In the genomic region with DNA sequence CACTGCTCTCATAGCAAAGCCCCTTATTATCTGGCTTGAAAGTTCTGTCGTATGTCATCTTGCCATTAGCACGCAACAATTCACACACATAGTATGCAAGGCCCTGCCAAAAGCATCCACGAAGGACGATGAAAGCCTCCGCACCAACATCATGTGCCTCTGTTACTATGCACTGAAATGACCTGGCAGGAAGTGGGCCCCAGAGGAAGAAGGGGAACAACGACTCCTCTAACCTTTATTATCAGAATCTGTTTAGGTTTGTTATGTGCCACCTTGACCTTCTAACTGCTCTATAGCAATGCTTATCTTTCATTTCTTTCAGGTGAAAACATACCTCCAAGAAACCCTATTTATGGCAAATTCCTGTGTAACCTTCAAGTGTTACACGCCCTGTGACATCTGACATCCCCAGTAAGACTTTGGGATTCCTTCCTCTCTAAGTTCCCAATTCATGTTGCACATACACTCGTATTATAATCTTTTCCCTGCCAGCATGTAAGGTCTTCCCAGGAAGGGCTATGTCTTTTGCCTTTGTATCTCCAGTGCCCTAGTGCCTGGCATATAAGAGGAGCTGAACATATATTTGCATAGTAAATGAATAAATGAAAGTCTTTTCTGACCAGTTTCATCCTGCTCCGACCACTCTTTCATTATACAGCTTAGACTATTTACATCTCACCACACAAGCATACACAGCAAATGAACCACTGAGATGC, we compare ENCODE assay signal across 1 cellular context.
TF ChIP-seq lines count a peak whose summit lies in the region.

No MANE protein-coding gene starts in this region.

TF ChIP-seq in K562, 482 proteins besides CTCF, POLR2A, EP300 and RAD21 (continued from another document and continues in another):
- TF ChIP-seq, protein P1, sequence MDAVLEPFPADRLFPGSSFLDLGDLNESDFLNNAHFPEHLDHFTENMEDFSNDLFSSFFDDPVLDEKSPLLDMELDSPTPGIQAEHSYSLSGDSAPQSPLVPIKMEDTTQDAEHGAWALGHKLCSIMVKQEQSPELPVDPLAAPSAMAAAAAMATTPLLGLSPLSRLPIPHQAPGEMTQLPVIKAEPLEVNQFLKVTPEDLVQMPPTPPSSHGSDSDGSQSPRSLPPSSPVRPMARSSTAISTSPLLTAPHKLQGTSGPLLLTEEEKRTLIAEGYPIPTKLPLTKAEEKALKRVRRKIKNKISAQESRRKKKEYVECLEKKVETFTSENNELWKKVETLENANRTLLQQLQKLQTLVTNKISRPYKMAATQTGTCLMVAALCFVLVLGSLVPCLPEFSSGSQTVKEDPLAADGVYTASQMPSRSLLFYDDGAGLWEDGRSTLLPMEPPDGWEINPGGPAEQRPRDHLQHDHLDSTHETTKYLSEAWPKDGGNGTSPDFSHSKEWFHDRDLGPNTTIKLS (IDR thresholded peaks at IDR 0.05; ENCODE audit: borderline replicate concordance, low read depth): no peak
- TF ChIP-seq NR2C1 (IDR thresholded peaks at IDR 0.05) (0 out of 2 replicates have a peak, but pooled peaks have one; percentile 7), NR2C1 (tag; IDR thresholded peaks at IDR 0.05) (no peak; the same call in none of the 2 replicates), ZNF197 (CRISPR knock-in tag; IDR thresholded peaks at IDR 0.05; ENCODE audit: low read depth) (no peak), TEAD1 (CRISPR knock-in tag; IDR thresholded peaks at IDR 0.05) (no peak), CHD1 (IDR thresholded peaks at IDR 0.05; ENCODE audit: low read length) (no peak), ATF7 (IDR thresholded peaks at IDR 0.05) (no peak), U2AF2 (optimal IDR thresholded peaks at IDR 0.05; ENCODE audit: low read depth, low read length) (no peak), BRD4 (IDR thresholded peaks at IDR 0.05) (0 out of 2 replicates have a peak, but pooled peaks have one; percentile 50), ZNF134 (CRISPR knock-in tag; conservative IDR thresholded peaks at IDR 0.05) (no peak), MTF1 (CRISPR knock-in tag; IDR thresholded peaks at IDR 0.05; ENCODE audit: borderline replicate concordance) (no peak), ETV1 (tag; conservative IDR thresholded peaks at IDR 0.05; ENCODE audit: low read depth) (peak; percentile 74), SMAD2 (IDR thresholded peaks at IDR 0.05; ENCODE audit: low read depth, low read length) (no peak), MTA2 (IDR thresholded peaks at IDR 0.05; ENCODE audit: low read depth) (no peak), ZNF253 (CRISPR knock-in tag; conservative IDR thresholded peaks at IDR 0.05) (no peak), GATAD2A (IDR thresholded peaks at IDR 0.05) (no peak), ARHGAP35 (IDR thresholded peaks at IDR 0.05; ENCODE audit: partially characterized antibody) (no peak), TEAD2 (tag; IDR thresholded peaks at IDR 0.05) (0 out of 2 replicates have a peak, but pooled peaks have one; percentile 47), ZNF444 (CRISPR knock-in tag; IDR thresholded peaks at IDR 0.05) (no peak), HLTF (IDR thresholded peaks at IDR 0.05) (no peak), SIRT6 (IDR thresholded peaks at IDR 0.05; ENCODE audit: low read depth, low read length) (no peak), ZNF347 (CRISPR knock-in tag; IDR thresholded peaks at IDR 0.05; ENCODE audit: low read depth) (no peak), PHF21A (IDR thresholded peaks at IDR 0.05; ENCODE audit: borderline replicate concordance, low read depth) (no peak), MTA1 (IDR thresholded peaks at IDR 0.05; ENCODE audit: borderline replicate concordance) (no peak), SMARCA5 (IDR thresholded peaks at IDR 0.05) (no peak), RCOR1 (IDR thresholded peaks at IDR 0.05; ENCODE audit: borderline replicate concordance in 1 of 2, low read depth in 2 of 2, low read length in 2 of 2) (no peak), TSC22D4 (tag; IDR thresholded peaks at IDR 0.05) (no peak), TCFL5 (CRISPR knock-in tag; conservative IDR thresholded peaks at IDR 0.05) (no peak), ILK (tag; IDR thresholded peaks at IDR 0.05; ENCODE audit: borderline replicate concordance, low read depth) (no peak), CSDE1 (IDR thresholded peaks at IDR 0.05) (no peak), JUND (IDR thresholded peaks at IDR 0.05; ENCODE audit: borderline replicate concordance, low read depth, low read length) (no peak), JUND (tag; IDR thresholded peaks at IDR 0.05; ENCODE audit: borderline replicate concordance, low read depth, low read length) (no peak), RFX5 (IDR thresholded peaks at IDR 0.05; ENCODE audit: low read depth, low read length) (no peak), ZNF12 (CRISPR knock-in tag; IDR thresholded peaks at IDR 0.05) (no peak), ZNF57 (CRISPR knock-in tag; IDR thresholded peaks at IDR 0.05) (no peak), SMARCE1 (IDR thresholded peaks at IDR 0.05) (0 out of 2 replicates have a peak, but pooled peaks have one; percentile 37), ZNF23 (CRISPR knock-in tag; IDR thresholded peaks at IDR 0.05) (no peak)
- TF ChIP-seq, protein P2, sequence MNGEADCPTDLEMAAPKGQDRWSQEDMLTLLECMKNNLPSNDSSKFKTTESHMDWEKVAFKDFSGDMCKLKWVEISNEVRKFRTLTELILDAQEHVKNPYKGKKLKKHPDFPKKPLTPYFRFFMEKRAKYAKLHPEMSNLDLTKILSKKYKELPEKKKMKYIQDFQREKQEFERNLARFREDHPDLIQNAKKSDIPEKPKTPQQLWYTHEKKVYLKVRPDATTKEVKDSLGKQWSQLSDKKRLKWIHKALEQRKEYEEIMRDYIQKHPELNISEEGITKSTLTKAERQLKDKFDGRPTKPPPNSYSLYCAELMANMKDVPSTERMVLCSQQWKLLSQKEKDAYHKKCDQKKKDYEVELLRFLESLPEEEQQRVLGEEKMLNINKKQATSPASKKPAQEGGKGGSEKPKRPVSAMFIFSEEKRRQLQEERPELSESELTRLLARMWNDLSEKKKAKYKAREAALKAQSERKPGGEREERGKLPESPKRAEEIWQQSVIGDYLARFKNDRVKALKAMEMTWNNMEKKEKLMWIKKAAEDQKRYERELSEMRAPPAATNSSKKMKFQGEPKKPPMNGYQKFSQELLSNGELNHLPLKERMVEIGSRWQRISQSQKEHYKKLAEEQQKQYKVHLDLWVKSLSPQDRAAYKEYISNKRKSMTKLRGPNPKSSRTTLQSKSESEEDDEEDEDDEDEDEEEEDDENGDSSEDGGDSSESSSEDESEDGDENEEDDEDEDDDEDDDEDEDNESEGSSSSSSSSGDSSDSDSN (IDR thresholded peaks at IDR 0.05; ENCODE audit: borderline replicate concordance in 1 of 2, low read depth in 2 of 2, low read length in 2 of 2): no peak
- TF ChIP-seq, protein P3, sequence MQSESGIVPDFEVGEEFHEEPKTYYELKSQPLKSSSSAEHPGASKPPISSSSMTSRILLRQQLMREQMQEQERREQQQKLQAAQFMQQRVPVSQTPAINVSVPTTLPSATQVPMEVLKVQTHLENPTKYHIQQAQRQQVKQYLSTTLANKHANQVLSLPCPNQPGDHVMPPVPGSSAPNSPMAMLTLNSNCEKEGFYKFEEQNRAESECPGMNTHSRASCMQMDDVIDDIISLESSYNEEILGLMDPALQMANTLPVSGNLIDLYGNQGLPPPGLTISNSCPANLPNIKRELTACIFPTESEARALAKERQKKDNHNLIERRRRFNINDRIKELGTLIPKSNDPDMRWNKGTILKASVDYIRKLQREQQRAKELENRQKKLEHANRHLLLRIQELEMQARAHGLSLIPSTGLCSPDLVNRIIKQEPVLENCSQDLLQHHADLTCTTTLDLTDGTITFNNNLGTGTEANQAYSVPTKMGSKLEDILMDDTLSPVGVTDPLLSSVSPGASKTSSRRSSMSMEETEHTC (IDR thresholded peaks at IDR 0.05): no peak
- TF ChIP-seq, protein P4, sequence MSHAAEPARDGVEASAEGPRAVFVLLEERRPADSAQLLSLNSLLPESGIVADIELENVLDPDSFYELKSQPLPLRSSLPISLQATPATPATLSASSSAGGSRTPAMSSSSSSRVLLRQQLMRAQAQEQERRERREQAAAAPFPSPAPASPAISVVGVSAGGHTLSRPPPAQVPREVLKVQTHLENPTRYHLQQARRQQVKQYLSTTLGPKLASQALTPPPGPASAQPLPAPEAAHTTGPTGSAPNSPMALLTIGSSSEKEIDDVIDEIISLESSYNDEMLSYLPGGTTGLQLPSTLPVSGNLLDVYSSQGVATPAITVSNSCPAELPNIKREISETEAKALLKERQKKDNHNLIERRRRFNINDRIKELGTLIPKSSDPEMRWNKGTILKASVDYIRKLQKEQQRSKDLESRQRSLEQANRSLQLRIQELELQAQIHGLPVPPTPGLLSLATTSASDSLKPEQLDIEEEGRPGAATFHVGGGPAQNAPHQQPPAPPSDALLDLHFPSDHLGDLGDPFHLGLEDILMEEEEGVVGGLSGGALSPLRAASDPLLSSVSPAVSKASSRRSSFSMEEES (CRISPR knock-in tag; IDR thresholded peaks at IDR 0.05): no peak
- TF ChIP-seq, protein P5, sequence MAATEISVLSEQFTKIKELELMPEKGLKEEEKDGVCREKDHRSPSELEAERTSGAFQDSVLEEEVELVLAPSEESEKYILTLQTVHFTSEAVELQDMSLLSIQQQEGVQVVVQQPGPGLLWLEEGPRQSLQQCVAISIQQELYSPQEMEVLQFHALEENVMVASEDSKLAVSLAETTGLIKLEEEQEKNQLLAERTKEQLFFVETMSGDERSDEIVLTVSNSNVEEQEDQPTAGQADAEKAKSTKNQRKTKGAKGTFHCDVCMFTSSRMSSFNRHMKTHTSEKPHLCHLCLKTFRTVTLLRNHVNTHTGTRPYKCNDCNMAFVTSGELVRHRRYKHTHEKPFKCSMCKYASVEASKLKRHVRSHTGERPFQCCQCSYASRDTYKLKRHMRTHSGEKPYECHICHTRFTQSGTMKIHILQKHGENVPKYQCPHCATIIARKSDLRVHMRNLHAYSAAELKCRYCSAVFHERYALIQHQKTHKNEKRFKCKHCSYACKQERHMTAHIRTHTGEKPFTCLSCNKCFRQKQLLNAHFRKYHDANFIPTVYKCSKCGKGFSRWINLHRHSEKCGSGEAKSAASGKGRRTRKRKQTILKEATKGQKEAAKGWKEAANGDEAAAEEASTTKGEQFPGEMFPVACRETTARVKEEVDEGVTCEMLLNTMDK (IDR thresholded peaks at IDR 0.05; ENCODE audit: borderline replicate concordance, insufficient read depth, low read depth, low read length, poor library complexity, severe bottlenecking): no peak
- TF ChIP-seq, protein P6, sequence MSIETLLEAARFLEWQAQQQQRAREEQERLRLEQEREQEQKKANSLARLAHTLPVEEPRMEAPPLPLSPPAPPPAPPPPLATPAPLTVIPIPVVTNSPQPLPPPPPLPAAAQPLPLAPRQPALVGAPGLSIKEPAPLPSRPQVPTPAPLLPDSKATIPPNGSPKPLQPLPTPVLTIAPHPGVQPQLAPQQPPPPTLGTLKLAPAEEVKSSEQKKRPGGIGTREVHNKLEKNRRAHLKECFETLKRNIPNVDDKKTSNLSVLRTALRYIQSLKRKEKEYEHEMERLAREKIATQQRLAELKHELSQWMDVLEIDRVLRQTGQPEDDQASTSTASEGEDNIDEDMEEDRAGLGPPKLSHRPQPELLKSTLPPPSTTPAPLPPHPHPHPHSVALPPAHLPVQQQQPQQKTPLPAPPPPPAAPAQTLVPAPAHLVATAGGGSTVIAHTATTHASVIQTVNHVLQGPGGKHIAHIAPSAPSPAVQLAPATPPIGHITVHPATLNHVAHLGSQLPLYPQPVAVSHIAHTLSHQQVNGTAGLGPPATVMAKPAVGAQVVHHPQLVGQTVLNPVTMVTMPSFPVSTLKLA (conservative IDR thresholded peaks at IDR 0.05): no peak
- TF ChIP-seq, protein P7, sequence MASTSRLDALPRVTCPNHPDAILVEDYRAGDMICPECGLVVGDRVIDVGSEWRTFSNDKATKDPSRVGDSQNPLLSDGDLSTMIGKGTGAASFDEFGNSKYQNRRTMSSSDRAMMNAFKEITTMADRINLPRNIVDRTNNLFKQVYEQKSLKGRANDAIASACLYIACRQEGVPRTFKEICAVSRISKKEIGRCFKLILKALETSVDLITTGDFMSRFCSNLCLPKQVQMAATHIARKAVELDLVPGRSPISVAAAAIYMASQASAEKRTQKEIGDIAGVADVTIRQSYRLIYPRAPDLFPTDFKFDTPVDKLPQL (IDR thresholded peaks at IDR 0.05; ENCODE audit: extremely low read depth, insufficient read length): no peak
- TF ChIP-seq, protein P8, sequence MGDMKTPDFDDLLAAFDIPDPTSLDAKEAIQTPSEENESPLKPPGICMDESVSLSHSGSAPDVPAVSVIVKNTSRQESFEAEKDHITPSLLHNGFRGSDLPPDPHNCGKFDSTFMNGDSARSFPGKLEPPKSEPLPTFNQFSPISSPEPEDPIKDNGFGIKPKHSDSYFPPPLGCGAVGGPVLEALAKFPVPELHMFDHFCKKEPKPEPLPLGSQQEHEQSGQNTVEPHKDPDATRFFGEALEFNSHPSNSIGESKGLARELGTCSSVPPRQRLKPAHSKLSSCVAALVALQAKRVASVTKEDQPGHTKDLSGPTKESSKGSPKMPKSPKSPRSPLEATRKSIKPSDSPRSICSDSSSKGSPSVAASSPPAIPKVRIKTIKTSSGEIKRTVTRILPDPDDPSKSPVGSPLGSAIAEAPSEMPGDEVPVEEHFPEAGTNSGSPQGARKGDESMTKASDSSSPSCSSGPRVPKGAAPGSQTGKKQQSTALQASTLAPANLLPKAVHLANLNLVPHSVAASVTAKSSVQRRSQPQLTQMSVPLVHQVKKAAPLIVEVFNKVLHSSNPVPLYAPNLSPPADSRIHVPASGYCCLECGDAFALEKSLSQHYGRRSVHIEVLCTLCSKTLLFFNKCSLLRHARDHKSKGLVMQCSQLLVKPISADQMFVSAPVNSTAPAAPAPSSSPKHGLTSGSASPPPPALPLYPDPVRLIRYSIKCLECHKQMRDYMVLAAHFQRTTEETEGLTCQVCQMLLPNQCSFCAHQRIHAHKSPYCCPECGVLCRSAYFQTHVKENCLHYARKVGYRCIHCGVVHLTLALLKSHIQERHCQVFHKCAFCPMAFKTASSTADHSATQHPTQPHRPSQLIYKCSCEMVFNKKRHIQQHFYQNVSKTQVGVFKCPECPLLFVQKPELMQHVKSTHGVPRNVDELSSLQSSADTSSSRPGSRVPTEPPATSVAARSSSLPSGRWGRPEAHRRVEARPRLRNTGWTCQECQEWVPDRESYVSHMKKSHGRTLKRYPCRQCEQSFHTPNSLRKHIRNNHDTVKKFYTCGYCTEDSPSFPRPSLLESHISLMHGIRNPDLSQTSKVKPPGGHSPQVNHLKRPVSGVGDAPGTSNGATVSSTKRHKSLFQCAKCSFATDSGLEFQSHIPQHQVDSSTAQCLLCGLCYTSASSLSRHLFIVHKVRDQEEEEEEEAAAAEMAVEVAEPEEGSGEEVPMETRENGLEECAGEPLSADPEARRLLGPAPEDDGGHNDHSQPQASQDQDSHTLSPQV (IDR thresholded peaks at IDR 0.05): peak; percentile 86
- TF ChIP-seq, protein P9, sequence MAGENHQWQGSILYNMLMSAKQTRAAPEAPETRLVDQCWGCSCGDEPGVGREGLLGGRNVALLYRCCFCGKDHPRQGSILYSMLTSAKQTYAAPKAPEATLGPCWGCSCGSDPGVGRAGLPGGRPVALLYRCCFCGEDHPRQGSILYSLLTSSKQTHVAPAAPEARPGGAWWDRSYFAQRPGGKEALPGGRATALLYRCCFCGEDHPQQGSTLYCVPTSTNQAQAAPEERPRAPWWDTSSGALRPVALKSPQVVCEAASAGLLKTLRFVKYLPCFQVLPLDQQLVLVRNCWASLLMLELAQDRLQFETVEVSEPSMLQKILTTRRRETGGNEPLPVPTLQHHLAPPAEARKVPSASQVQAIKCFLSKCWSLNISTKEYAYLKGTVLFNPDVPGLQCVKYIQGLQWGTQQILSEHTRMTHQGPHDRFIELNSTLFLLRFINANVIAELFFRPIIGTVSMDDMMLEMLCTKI (IDR thresholded peaks at IDR 0.05; ENCODE audit: partially characterized antibody): no peak
- TF ChIP-seq, protein P10, sequence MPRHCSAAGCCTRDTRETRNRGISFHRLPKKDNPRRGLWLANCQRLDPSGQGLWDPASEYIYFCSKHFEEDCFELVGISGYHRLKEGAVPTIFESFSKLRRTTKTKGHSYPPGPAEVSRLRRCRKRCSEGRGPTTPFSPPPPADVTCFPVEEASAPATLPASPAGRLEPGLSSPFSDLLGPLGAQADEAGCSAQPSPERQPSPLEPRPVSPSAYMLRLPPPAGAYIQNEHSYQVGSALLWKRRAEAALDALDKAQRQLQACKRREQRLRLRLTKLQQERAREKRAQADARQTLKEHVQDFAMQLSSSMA (CRISPR knock-in tag; IDR thresholded peaks at IDR 0.05): no peak
